In genomic region chr3:128624526-128625138, GRCh38 we compare ENCODE assay signal across 19 cellular contexts. TPM values are rescaled to one million over a fixed set of nuclear protein-coding genes. Genes with fewer than 3 reads are reported as not detected.
DNase-seq lines count a peak whose midpoint lies in the region; ATAC-seq and TF ChIP-seq lines count a peak whose summit lies in the region.
"Had no signal": no experiment of that assay in that cellular context is flagged by ENCODE, and none has a peak within 500 bp of the region (broad histone marks: within the 10 kb centered on the region; RNA-seq: fewer than 3 reads in every experiment).

No MANE protein-coding gene starts in this region.

- H3K9ac ChIP-seq in mesenchymal stem cell (ENCODE audit: low read length): no peak overlapping the region

- no peak overlapping the region for H4K8ac ChIP-seq in mesenchymal stem cell (ENCODE audit: low read length)

- H3K36me3 Mint-ChIP-seq in activated naive CD4-positive, alpha-beta T cell treated with anti-CD3 and anti-CD28 coated beads, Interleukin-2, amount 50 U/mL, for 72 hours: peaks cover 23 to 32% of the 10 kb centered on the region in 2 donors
- H3K36me3 Mint-ChIP-seq in effector memory CD8-positive, alpha-beta T cell (ENCODE audit: insufficient read depth): peaks cover 96% of the 10 kb centered on the region

- H2BK12ac ChIP-seq in mesenchymal stem cell (ENCODE audit: low read length in 2 of 2): no peak overlapping the region

- no peak overlapping the region for H2BK5ac ChIP-seq in mesenchymal stem cell (ENCODE audit: low read depth, low read length, poor library complexity, severe bottlenecking)

- no peak overlapping the region for H2AFZ ChIP-seq in mesenchymal stem cell (ENCODE audit: low read depth, low read length)
- H2AFZ ChIP-seq: GM23338 had no signal

- H3K27me3 Mint-ChIP-seq in effector memory CD8-positive, alpha-beta T cell: no peaks in the 10 kb centered on the region
- H3K27me3 Mint-ChIP-seq: activated naive CD8-positive, alpha-beta T cell; stimulated activated memory B cell treated with anti-CD40 and anti-IgM and Interleukin-4, amounts not matched to agents 10 μg/mL and 1 μg/mL and 100 μg/mL, for 72 hours had no signal

- no peak overlapping the region for H2BK15ac ChIP-seq in mesenchymal stem cell (ENCODE audit: low read depth, poor library complexity, severe bottlenecking)

- TF ChIP-seq EP300 in upper lobe of left lung (IDR thresholded peaks at IDR 0.05) (no peak), tibial nerve (IDR thresholded peaks at IDR 0.05) (no peak)

- no peaks in the 10 kb centered on the region for H3K27me3 ChIP-seq in mesenchymal stem cell (ENCODE audit: control insufficient read depth in 1 of 2, insufficient read depth in 1 of 2, low read length in 2 of 2)
- H3K27me3 ChIP-seq in upper lobe of left lung: no peaks in the 10 kb centered on the region
- H3K27me3 ChIP-seq in tibial nerve: no peaks in the 10 kb centered on the region

- WGBS in mesenchymal stem cell: 90% methylated on average over 11 of the region's 11 CpGs
- 79 to 88% methylated on average over 11 of the region's 11 CpGs for WGBS in upper lobe of left lung, 2 donors
- WGBS in tibial nerve, 2 donors: 85 to 88% methylated on average over 11 of the region's 11 CpGs

- peak overlapping the region; percentile 18 to 64 for H3K27ac Mint-ChIP-seq in activated naive CD4-positive, alpha-beta T cell treated with anti-CD3 and anti-CD28 coated beads, Interleukin-2, amount 50 U/mL, for 72 hours
- H3K27ac Mint-ChIP-seq in effector memory CD8-positive, alpha-beta T cell: peak overlapping the region; percentile 5 to 82

- H3K79me1 ChIP-seq in mesenchymal stem cell (replicated peaks; ENCODE audit: low read length, poor library complexity, severe bottlenecking): peaks cover 40% of the 10 kb centered on the region

- H2BK120ac ChIP-seq in mesenchymal stem cell (ENCODE audit: low read depth, low read length): no peak overlapping the region

- ATAC-seq in activated naive CD4-positive, alpha-beta T cell treated with anti-CD3 and anti-CD28 coated beads, Interleukin-2, amount 50 U/mL, for 72 hours: no peak
- no peak for ATAC-seq in effector memory CD8-positive, alpha-beta T cell (replicated peaks)
- ATAC-seq in upper lobe of left lung (ENCODE audit: low FRiP score in 2 of 2): no peak
- ATAC-seq in HG03432 (IDR thresholded peaks at IDR 0.05; ENCODE audit: unreplicated experiment): no peak
- ATAC-seq: GM23338, left colon, PC-3 had no signal

- H3K9me3 Mint-ChIP-seq in activated naive CD4-positive, alpha-beta T cell treated with anti-CD3 and anti-CD28 coated beads, Interleukin-2, amount 50 U/mL, for 72 hours: no peaks in the 10 kb centered on the region
- H3K9me3 Mint-ChIP-seq in effector memory CD8-positive, alpha-beta T cell: no peaks in the 10 kb centered on the region
- H3K9me3 Mint-ChIP-seq: GM23338; neural crest cell; stimulated activated memory B cell treated with anti-CD40 and anti-IgM and Interleukin-4, amounts not matched to agents 10 μg/mL and 1 μg/mL and 100 μg/mL, for 72 hours had no signal

- no peak overlapping the region for H3K4ac ChIP-seq in mesenchymal stem cell (ENCODE audit: low read depth in 1 of 2, low read length in 2 of 2)

- H3K14ac ChIP-seq in mesenchymal stem cell (ENCODE audit: low read length in 2 of 2): no peak overlapping the region

- H3K18ac ChIP-seq in mesenchymal stem cell (ENCODE audit: low read depth in 1 of 2, low read length in 2 of 2): no peak overlapping the region

- H3K4me1 ChIP-seq in mesenchymal stem cell (ENCODE audit: control insufficient read depth, insufficient read depth, low read depth, low read length) (peaks cover 15% of the 10 kb centered on the region), upper lobe of left lung (peaks cover 38 to 56% (median 54%) of the 10 kb centered on the region in 4 donors), tibial nerve (peaks cover 0 to 42% (median under 1%) of the 10 kb centered on the region in 4 donors)

- no peak overlapping the region for H3K23ac ChIP-seq in mesenchymal stem cell (ENCODE audit: low read length in 2 of 2)

- no peak overlapping the region for H3K4me2 ChIP-seq in mesenchymal stem cell (ENCODE audit: low read length, poor library complexity, severe bottlenecking)
- H3K4me2 ChIP-seq: GM23338 had no signal

- H3K9me3 ChIP-seq in mesenchymal stem cell (ENCODE audit: control insufficient read depth, low read length) (no peaks in the 10 kb centered on the region), upper lobe of left lung (no peaks in the 10 kb centered on the region), tibial nerve (no peaks in the 10 kb centered on the region)

- H4K91ac ChIP-seq in mesenchymal stem cell (ENCODE audit: low read length): no peak overlapping the region

- peak overlapping the region; percentile 79 for H3K27ac ChIP-seq in mesenchymal stem cell (ENCODE audit: low read length, poor library complexity, severe bottlenecking)
- H3K27ac ChIP-seq in upper lobe of left lung: peak overlapping the region; percentile 53 to 91 (median 75)
- H3K27ac ChIP-seq in tibial nerve: peak overlapping the region in 2 of 4 donors; percentile 50
- H3K27ac ChIP-seq: VCaP had no signal

- H2AK5ac ChIP-seq in mesenchymal stem cell (ENCODE audit: low read length, severe bottlenecking): peak overlapping the region; percentile 39

- peaks cover 66 to 89% of the 10 kb centered on the region in 2 experiments for H3K36me3 ChIP-seq in mesenchymal stem cell (ENCODE audit: control insufficient read depth in 1 of 2, insufficient read depth in 2 of 2, low read depth in 1 of 2, low read length in 2 of 2)
- peaks cover 29 to 100% (median 80%) of the 10 kb centered on the region in 4 donors for H3K36me3 ChIP-seq in upper lobe of left lung
- H3K36me3 ChIP-seq in tibial nerve: peaks cover 0 to 97% (median 24%) of the 10 kb centered on the region in 3 donors

- H3K4me3 ChIP-seq in mesenchymal stem cell (ENCODE audit: insufficient read depth in 1 of 2, low read depth in 1 of 2, low read length in 2 of 2) (no peak overlapping the region), upper lobe of left lung (no peak overlapping the region), tibial nerve (no peak overlapping the region)
- H3K4me3 ChIP-seq: GM23338 had no signal

- DNase-seq in activated naive CD4-positive, alpha-beta T cell treated with anti-CD3 and anti-CD28 coated beads, Interleukin-2, amount 50 U/mL, for 72 hours (ENCODE audit: low spot score in 2 of 2): no peak
- DNase-seq in activated naive CD4-positive, alpha-beta T cell (lab: John Stamatoyannopoulos, UW): no peak
- DNase-seq in effector memory CD8-positive, alpha-beta T cell: no peak
- DNase-seq in mesenchymal stem cell (no peak), upper lobe of left lung (no peak), tibial nerve (ENCODE audit: low spot score in 2 of 2) (no peak), NCI-H526 treated with DMSO at 0.1 percent for 48 hours (lab: John Stamatoyannopoulos, UW) (no peak)
- DNase-seq: cerebellar nuclear complex, erythroblast, hippocampal formation, left colon, NCI-H1105, PC-3 had no signal

- no peak overlapping the region for H3K4me3 Mint-ChIP-seq in effector memory CD8-positive, alpha-beta T cell
- H3K4me3 Mint-ChIP-seq: activated naive CD8-positive, alpha-beta T cell; GM23338; neural crest cell; stimulated activated memory B cell treated with anti-CD40 and anti-IgM and Interleukin-4, amounts not matched to agents 10 μg/mL and 1 μg/mL and 100 μg/mL, for 72 hours had no signal

- no peak for TF ChIP-seq CTCF in upper lobe of left lung (IDR thresholded peaks at IDR 0.05)
- TF ChIP-seq CTCF in tibial nerve (IDR thresholded peaks at IDR 0.05): no peak

- no peak for TF ChIP-seq POLR2A in upper lobe of left lung (IDR thresholded peaks at IDR 0.05)
- TF ChIP-seq POLR2A in tibial nerve (IDR thresholded peaks at IDR 0.05): no peak

- peaks cover 3 to 8% of the 10 kb centered on the region in 2 donors for H3K4me1 Mint-ChIP-seq in effector memory CD8-positive, alpha-beta T cell (ENCODE audit: low read depth in 2 of 2)

RNA-seq across cellular contexts. Expression of gene RPN1, which starts 26.0 kb away (rescaled TPM):
- 100 to 1,000 TPM; 109 to 128 TPM for total RNA-seq in activated naive CD4-positive, alpha-beta T cell treated with anti-CD3 and anti-CD28 coated beads, Interleukin-2, amount 50 U/mL, for 72 hours
- 352 TPM for polyA plus RNA-seq in mesenchymal stem cell (2013, experiment 1 of 2)
- 354 TPM for polyA plus RNA-seq in mesenchymal stem cell (2013, experiment 2 of 2)
- 100 to 1,000 TPM in 5 of 6 donors, 10 to 100 TPM in 1; 81.7 to 321 (median 218) TPM for total RNA-seq in upper lobe of left lung
- total RNA-seq in tibial nerve: 100 to 1,000 TPM; 173 to 255 (median 204) TPM
